Comparison of ENCODE assay signal across 13 cellular contexts in the genomic region with DNA sequence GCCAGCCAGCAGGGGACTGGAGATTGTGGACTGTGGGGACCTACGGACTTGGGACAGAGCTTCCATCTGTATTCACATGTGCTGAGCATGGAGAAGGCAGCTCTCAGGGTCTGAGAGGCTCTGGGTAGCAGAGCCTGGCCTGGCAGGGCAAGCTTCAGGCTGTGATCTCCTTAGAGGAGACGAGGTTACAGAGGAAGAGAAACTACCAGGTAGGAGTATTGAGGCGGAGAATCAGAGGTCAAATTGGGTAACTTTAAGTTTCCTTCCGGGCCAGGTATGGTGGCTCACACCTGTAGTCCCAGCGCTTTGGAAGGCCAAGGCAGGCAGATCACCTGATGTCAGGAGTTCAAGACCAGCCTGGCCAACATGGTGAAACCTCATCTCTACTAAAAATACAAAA. TPM values are rescaled to one million over a fixed set of nuclear protein-coding genes. Genes with fewer than 3 reads are reported as not detected.
A peak's percentile ranks its signal among the peaks of the same experiment; 100 is the strongest.
DNase-seq lines count a peak whose midpoint lies in the region; ATAC-seq, FAIRE-seq and TF ChIP-seq lines count a peak whose summit lies in the region.
"Had no signal": no experiment of that assay in that cellular context is flagged by ENCODE, and none has a peak within 500 bp of the region (broad histone marks: within the 10 kb centered on the region; RNA-seq: fewer than 3 reads in every experiment).

No MANE protein-coding gene starts in this region.

- H3K36me3 Mint-ChIP-seq in stimulated activated memory B cell treated with anti-CD40 and anti-IgM and Interleukin-4, amounts not matched to agents 10 μg/mL and 1 μg/mL and 100 μg/mL, for 72 hours: peaks cover 19% of the 10 kb centered on the region

- FAIRE-seq in GM12891 (lab: Jason Lieb, UNC): peak; percentile 78
- FAIRE-seq in bronchial epithelial cell (lab: Jason Lieb, UNC): peak; percentile 50

- no peak overlapping the region for H2AFZ ChIP-seq in Karpas-422 (ENCODE audit: low read length)

- no peak for TF ChIP-seq CTCF in bronchial epithelial cell (IDR thresholded peaks at IDR 0.05; ENCODE audit: insufficient read depth, low read length, severe bottlenecking)
- TF ChIP-seq CTCF in right atrium auricular region (IDR thresholded peaks at IDR 0.05): no peak

- peak overlapping the region; percentile 19 for H3K4me3 Mint-ChIP-seq in stimulated activated memory B cell treated with anti-CD40 and anti-IgM and Interleukin-4, amounts not matched to agents 10 μg/mL and 1 μg/mL and 100 μg/mL, for 72 hours
- H3K4me3 Mint-ChIP-seq: CD4-positive, alpha-beta T cell had no signal

- H3K27me3 Mint-ChIP-seq in stimulated activated memory B cell treated with anti-CD40 and anti-IgM and Interleukin-4, amounts not matched to agents 10 μg/mL and 1 μg/mL and 100 μg/mL, for 72 hours: no peaks in the 10 kb centered on the region
- H3K27me3 Mint-ChIP-seq: CD4-positive, alpha-beta T cell had no signal

- H3K36me3 ChIP-seq in Karpas-422 (ENCODE audit: insufficient read depth, low read length): peaks cover 6% of the 10 kb centered on the region; the same call in 1 of the 2 replicates
- H3K36me3 ChIP-seq in bronchial epithelial cell (ENCODE audit: control insufficient read depth, insufficient read depth, low read length): peaks cover 15% of the 10 kb centered on the region
- peaks cover 27% of the 10 kb centered on the region for H3K36me3 ChIP-seq in right atrium auricular region

- H3K27ac ChIP-seq in Karpas-422 (ENCODE audit: low read length) (peak overlapping the region; percentile 90), right atrium auricular region (no peak overlapping the region)

- H3K4me3 ChIP-seq in Karpas-422 (ENCODE audit: low read length) (no peak overlapping the region), bronchial epithelial cell (ENCODE audit: low read depth, low read length) (no peak overlapping the region), right atrium auricular region (no peak overlapping the region)
- H3K4me3 ChIP-seq: HAP-1 had no signal

- H3K9me3 Mint-ChIP-seq in stimulated activated memory B cell treated with anti-CD40 and anti-IgM and Interleukin-4, amounts not matched to agents 10 μg/mL and 1 μg/mL and 100 μg/mL, for 72 hours: no peaks in the 10 kb centered on the region
- H3K9me3 Mint-ChIP-seq: CD4-positive, alpha-beta T cell had no signal

- H3K4me1 ChIP-seq in Karpas-422 (ENCODE audit: low read length) (peaks cover 32% of the 10 kb centered on the region), right atrium auricular region (peaks cover 0 to 8% of the 10 kb centered on the region in 2 donors)
- H3K4me1 ChIP-seq: HAP-1 had no signal

- peak overlapping the region; percentile 38 for H3K4me2 ChIP-seq in Karpas-422 (ENCODE audit: low read depth, low read length, poor library complexity, severe bottlenecking)

- DNase-seq in GM12891 (ENCODE audit: insufficient read length, low spot score) (no peak), Karpas-422 (no peak), bronchial epithelial cell (ENCODE audit: low read depth) (no peak), right atrium auricular region (ENCODE audit: low spot score) (no peak), middle frontal gyrus (ENCODE audit: extremely low spot score, low spot score) (no peak)
- DNase-seq: ACHN; Calu3; CD4-positive, alpha-beta T cell; NCI-H2029 treated with DMSO at 0.1 percent for 48 hours; NCI-H2171 had no signal

- H3K4me1 Mint-ChIP-seq in stimulated activated memory B cell treated with anti-CD40 and anti-IgM and Interleukin-4, amounts not matched to agents 10 μg/mL and 1 μg/mL and 100 μg/mL, for 72 hours: peaks cover 46% of the 10 kb centered on the region

- no peaks in the 10 kb centered on the region for H4K20me1 ChIP-seq in Karpas-422 (ENCODE audit: insufficient read depth, low read depth, low read length)

- TF ChIP-seq POLR2A in GM12891 (IDR thresholded peaks at IDR 0.05; ENCODE audit: low read depth, low read length): no peak

- ATAC-seq in stimulated activated memory B cell treated with anti-CD40 and anti-IgM and Interleukin-4, amounts not matched to agents 10 μg/mL and 1 μg/mL and 100 μg/mL, for 72 hours: no peak
- no peak for ATAC-seq in HG03095 (IDR thresholded peaks at IDR 0.05; ENCODE audit: unreplicated experiment)

- no peaks in the 10 kb centered on the region for H3K27me3 ChIP-seq in Karpas-422 (ENCODE audit: low read length)
- H3K27me3 ChIP-seq in bronchial epithelial cell (ENCODE audit: control insufficient read depth, insufficient read depth, low read length): no peaks in the 10 kb centered on the region
- no peaks in the 10 kb centered on the region for H3K27me3 ChIP-seq in right atrium auricular region

- no peaks in the 10 kb centered on the region for H3K79me2 ChIP-seq in Karpas-422 (ENCODE audit: low read length)

- H3K9ac ChIP-seq in Karpas-422 (ENCODE audit: low read length): peak overlapping the region; percentile 57

- H3K9me2 ChIP-seq in Karpas-422 (replicated peaks; ENCODE audit: insufficient read depth, low read length): no peaks in the 10 kb centered on the region

- H3K27ac Mint-ChIP-seq in stimulated activated memory B cell treated with anti-CD40 and anti-IgM and Interleukin-4, amounts not matched to agents 10 μg/mL and 1 μg/mL and 100 μg/mL, for 72 hours: peak overlapping the region; percentile 56
- H3K27ac Mint-ChIP-seq: CD4-positive, alpha-beta T cell had no signal

- H3K9me3 ChIP-seq in Karpas-422 (ENCODE audit: low read length): no peaks in the 10 kb centered on the region
- no peaks in the 10 kb centered on the region for H3K9me3 ChIP-seq in right atrium auricular region
- H3K9me3 ChIP-seq: HAP-1 had no signal

TF ChIP-seq in GM12891, 5 proteins besides CTCF, POLR2A, EP300 and RAD21:
- TF ChIP-seq PAX5 (IDR thresholded peaks at IDR 0.05; ENCODE audit: insufficient read depth, low read length, severe bottlenecking) (no peak), POU2F2 (IDR thresholded peaks at IDR 0.05; ENCODE audit: low read depth, low read length) (no peak), SPI1 (IDR thresholded peaks at IDR 0.05; ENCODE audit: low read depth, low read length) (peak; percentile 61), POLR2AphosphoS5 (IDR thresholded peaks at IDR 0.05; ENCODE audit: low read depth, low read length) (no peak), TAF1 (IDR thresholded peaks at IDR 0.05; ENCODE audit: low read depth, low read length) (no peak)

RNA-seq across cellular contexts. Expression of gene CTNS, which starts 8.8 kb away (rescaled TPM):
- polyA plus RNA-seq in GM12891 (2012; ENCODE audit: low read depth, missing spikeins): 4.8 TPM
- total RNA-seq in Karpas-422 (2014; rRNA removed; shearing (Covaris generic); ENCODE audit: low replicate concordance): 21.1 and 27.3 TPM in 2 replicates
- total RNA-seq in bronchial epithelial cell: 15.0 and 31.3 TPM in 2 replicates
- 10 to 100 TPM; 17.6 to 19.1 TPM for total RNA-seq in right atrium auricular region

RNA-seq across cellular contexts. Expression of gene SHPK, which starts 9.3 kb away (rescaled TPM):
- polyA plus RNA-seq in GM12891 (2012; ENCODE audit: low read depth, missing spikeins): 5.2 TPM
- 5.4 and 11.6 TPM in 2 replicates for total RNA-seq in Karpas-422 (2014; rRNA removed; shearing (Covaris generic); ENCODE audit: low replicate concordance)
- total RNA-seq in bronchial epithelial cell (7.6 and 9.0 TPM in 2 replicates), right atrium auricular region (1 to 10 TPM; 3.3 to 4.2 TPM)

RNA-seq across cellular contexts. Expression of gene TAX1BP3, which starts 23.1 kb away (rescaled TPM):
- polyA plus RNA-seq in GM12891 (2012; ENCODE audit: low read depth, missing spikeins): 16.1 TPM
- 31.5 and 39.5 TPM in 2 replicates for total RNA-seq in Karpas-422 (2014; rRNA removed; shearing (Covaris generic); ENCODE audit: low replicate concordance)
- total RNA-seq in bronchial epithelial cell (150 and 200 TPM in 2 replicates), right atrium auricular region (100 to 1,000 TPM; 212 to 227 TPM)

RNA-seq across cellular contexts. Expression of gene EMC6, which starts 23.3 kb away (rescaled TPM):
- polyA plus RNA-seq in GM12891 (2012; ENCODE audit: low read depth, missing spikeins): 64.0 TPM
- total RNA-seq in Karpas-422 (2014; rRNA removed; shearing (Covaris generic); ENCODE audit: low replicate concordance): 21.0 and 34.2 TPM in 2 replicates
- total RNA-seq in bronchial epithelial cell (21.3 and 26.1 TPM in 2 replicates), right atrium auricular region (10 to 100 TPM; 19.1 to 22.2 TPM)

RNA-seq across cellular contexts. Expression of gene TRPV1, which starts 36.1 kb away (rescaled TPM):
- polyA plus RNA-seq in GM12891 (2012; ENCODE audit: low read depth, missing spikeins): 1.7 TPM
- total RNA-seq in Karpas-422 (2014; rRNA removed; shearing (Covaris generic); ENCODE audit: low replicate concordance): 3.3 and 4.3 TPM in 2 replicates
- total RNA-seq in bronchial epithelial cell (1.6 and 2.0 TPM in 2 replicates), right atrium auricular region (1 to 10 TPM; 1.8 to 3.2 TPM)
